In the genomic region with DNA sequence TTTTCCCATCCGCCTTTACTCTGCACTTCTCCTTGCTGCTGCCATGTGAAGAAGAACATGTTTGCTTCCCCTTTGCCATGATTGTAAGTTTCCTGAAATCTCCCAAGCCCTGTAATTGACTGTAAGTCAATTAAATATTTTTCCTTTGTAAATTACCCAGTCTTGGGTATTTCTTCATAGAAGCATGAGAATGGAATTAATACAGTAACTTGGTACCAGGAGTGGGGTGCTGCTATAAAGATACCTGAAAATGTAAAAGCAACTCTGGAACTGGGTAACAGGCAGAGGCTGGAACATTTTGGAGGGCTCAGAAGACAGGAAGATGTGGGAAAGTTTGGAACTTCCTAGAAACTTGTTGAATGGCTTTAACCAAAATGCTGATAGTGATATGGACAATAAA, we compare ENCODE assay signal across 5 cellular contexts.
DNase-seq lines count a peak whose midpoint lies in the region; ATAC-seq, FAIRE-seq and TF ChIP-seq lines count a peak whose summit lies in the region.
"Not testable (repeated sequence)": the region's sequence is repeated elsewhere in the genome, so short reads cannot be mapped to it uniquely, and the experiment has no call there.

No MANE protein-coding gene starts in this region.

- not testable (repeated sequence) for H3K27ac Mint-ChIP-seq in endothelial cell (ENCODE audit: unreplicated experiment)

- not testable (repeated sequence) for TF ChIP-seq POLR2A in K562 (conservative IDR thresholded peaks at IDR 0.05); erythroblast (IDR thresholded peaks at IDR 0.05; ENCODE audit: low read length)

- not testable (repeated sequence) for H3K9me3 ChIP-seq in HEK293 (ENCODE audit: control insufficient read depth, insufficient read depth, low read depth, low read length)
- H3K9me3 ChIP-seq in K562 (replicated peaks; ENCODE audit: control insufficient read depth, insufficient read depth, low read depth, low read length): peaks cover 22% of the 10 kb centered on the region

- in situ Hi-C loops in K562 (cut with MboI): not testable (repeated sequence)

- DNase-seq in OCI-M1 (lab: John Stamatoyannopoulos, UW) (peak; percentile 9), erythroblast (lab: John Stamatoyannopoulos, UW) (peak; percentile 8 to 13)
- not testable (repeated sequence) for DNase-seq in K562 (ENCODE audit: extremely low read depth in 1 of 4, low spot score in 3 of 4); endothelial cell (ENCODE audit: low spot score)

- not testable (repeated sequence) for H3K4me3 ChIP-seq in HEK293 (ENCODE audit: low read depth, low read length); K562

- H2AFZ ChIP-seq in K562 (ENCODE audit: low read depth, low read length): not testable (repeated sequence)

- not testable (repeated sequence) for H3K27ac ChIP-seq in HEK293 (ENCODE audit: extremely low read depth, low read depth, low read length); K562 (ENCODE audit: extremely low read depth, low read depth, low read length)

- TF ChIP-seq EP300 in K562 (IDR thresholded peaks at IDR 0.05; ENCODE audit: low read length): not testable (repeated sequence)

- H3K9me3 Mint-ChIP-seq in endothelial cell (ENCODE audit: unreplicated experiment): not testable (repeated sequence)

- H3K27me3 Mint-ChIP-seq in endothelial cell (ENCODE audit: unreplicated experiment): not testable (repeated sequence)

- not testable (repeated sequence) for ATAC-seq in K562

- not testable (repeated sequence) for H3K9ac ChIP-seq in K562 (ENCODE audit: insufficient read depth in 1 of 2, low read depth in 2 of 2, low read length in 2 of 2)

- not testable (repeated sequence) for TF ChIP-seq RAD21 in K562 (CRISPR knock-in tag; conservative IDR thresholded peaks at IDR 0.05 in 1 of 2, IDR thresholded peaks at IDR 0.05 in 1 of 2)

- POLR2A ChIA-PET in HEK293 (lab: Yijun Ruan, JAX); K562 (lab: Yijun Ruan, JAX): not testable (repeated sequence)

- not testable (repeated sequence) for BruUV-seq in K562 (replicated peaks; lab: Mats Ljungman, UMichigan)

- not testable (repeated sequence) for H3K4me1 ChIP-seq in HEK293 (ENCODE audit: control insufficient read depth, insufficient read depth, low read length)
- peaks cover 0 to 24% of the 10 kb centered on the region in 2 experiments; a peak in 3 of 5 replicates for H3K4me1 ChIP-seq in K562 (replicated peaks in 1 of 2; ENCODE audit: control insufficient read depth in 2 of 2, insufficient read depth in 2 of 2, low read length in 2 of 2)

- H3K4me1 Mint-ChIP-seq in endothelial cell (ENCODE audit: unreplicated experiment): peaks cover 33% of the 10 kb centered on the region

- peaks cover 24% of the 10 kb centered on the region for H3K36me3 Mint-ChIP-seq in endothelial cell (ENCODE audit: low read depth, unreplicated experiment)

- H3K27me3 ChIP-seq in K562 (ENCODE audit: control insufficient read depth in 2 of 2, insufficient read depth in 2 of 2, low read length in 2 of 2): not testable (repeated sequence)

- not testable (repeated sequence) for FAIRE-seq in K562 (lab: Jason Lieb, UNC)

- intact Hi-C loops in K562 (cut with micrococcal nuclease): not testable (repeated sequence)

- H3K9me1 ChIP-seq in K562 (ENCODE audit: control insufficient read depth, insufficient read depth, low read length): not testable (repeated sequence)

- peak overlapping the region; percentile 51 for H3K4me3 Mint-ChIP-seq in endothelial cell (ENCODE audit: unreplicated experiment)

- 100% methylated on average over 1 of the region's 1 CpG for WGBS in K562 (ENCODE audit: insufficient coverage, low coverage, missing lambda C conversion rate)

- H3K36me3 ChIP-seq in HEK293 (ENCODE audit: control insufficient read depth in 2 of 2, insufficient read depth in 1 of 2, low read length in 2 of 2); K562 (ENCODE audit: control insufficient read depth, insufficient read depth, low read length): not testable (repeated sequence)

- not testable (repeated sequence) for H4K20me1 ChIP-seq in K562 (replicated peaks; ENCODE audit: control insufficient read depth, insufficient read depth, low read length)

- CTCF ChIA-PET in HEK293 (lab: Yijun Ruan, JAX); K562 (lab: Yijun Ruan, JAX; ENCODE audit: low intra/inter-chr PET ratio): not testable (repeated sequence)

- H3K79me2 ChIP-seq in K562 (ENCODE audit: control insufficient read depth, insufficient read depth, low read length): not testable (repeated sequence)

- TF ChIP-seq CTCF in HEK293 (tag by site-specific recombination; IDR thresholded peaks at IDR 0.05); K562 (IDR thresholded peaks at IDR 0.05 in 2 of 3, conservative IDR thresholded peaks at IDR 0.05 in 1 of 3; ENCODE audit: insufficient read depth in 2 of 3, low read depth in 1 of 3, low read length in 3 of 3); endothelial cell (IDR thresholded peaks at IDR 0.05; ENCODE audit: unreplicated experiment): not testable (repeated sequence)

- not testable (repeated sequence) for H3K4me2 ChIP-seq in K562 (ENCODE audit: insufficient read depth, low read length)

TF ChIP-seq in HEK293, 187 proteins besides CTCF, POLR2A, EP300 and RAD21:
- peak; percentile 56 for TF ChIP-seq SETDB1 (IDR thresholded peaks at IDR 0.05; ENCODE audit: insufficient read length, low read length)
- peak; percentile 93 for TF ChIP-seq ZNF707 (tag by site-specific recombination; IDR thresholded peaks at IDR 0.05)

TF ChIP-seq in K562, 482 proteins besides CTCF, POLR2A, EP300 and RAD21:
- TF ChIP-seq TRIM28 (IDR thresholded peaks at IDR 0.05) (peak; percentile 86; the same call in 1 of the 2 replicates), ZEB2 (IDR thresholded peaks at IDR 0.05) (0 out of 2 replicates have a peak, but pooled peaks have one; percentile 33), TRIM24 (IDR thresholded peaks at IDR 0.05) (peak in 1 of 2 experiments; percentile 46; a peak in 1 of 4 replicates), XRCC3 (IDR thresholded peaks at IDR 0.05) (peak; percentile 47; the same call in 1 of the 2 replicates), ZNF707 (CRISPR knock-in tag; conservative IDR thresholded peaks at IDR 0.05) (peak; percentile 99), CBX5 (IDR thresholded peaks at IDR 0.05; ENCODE audit: borderline replicate concordance, low read depth) (peak; percentile 71; the same call in 1 of the 2 replicates), CBX3 (IDR thresholded peaks at IDR 0.05; ENCODE audit: borderline replicate concordance in 1 of 2, low read length in 2 of 2) (peak in 1 of 2 experiments; percentile 60; a peak in 2 of 3 replicates)
- TF ChIP-seq, protein P1, sequence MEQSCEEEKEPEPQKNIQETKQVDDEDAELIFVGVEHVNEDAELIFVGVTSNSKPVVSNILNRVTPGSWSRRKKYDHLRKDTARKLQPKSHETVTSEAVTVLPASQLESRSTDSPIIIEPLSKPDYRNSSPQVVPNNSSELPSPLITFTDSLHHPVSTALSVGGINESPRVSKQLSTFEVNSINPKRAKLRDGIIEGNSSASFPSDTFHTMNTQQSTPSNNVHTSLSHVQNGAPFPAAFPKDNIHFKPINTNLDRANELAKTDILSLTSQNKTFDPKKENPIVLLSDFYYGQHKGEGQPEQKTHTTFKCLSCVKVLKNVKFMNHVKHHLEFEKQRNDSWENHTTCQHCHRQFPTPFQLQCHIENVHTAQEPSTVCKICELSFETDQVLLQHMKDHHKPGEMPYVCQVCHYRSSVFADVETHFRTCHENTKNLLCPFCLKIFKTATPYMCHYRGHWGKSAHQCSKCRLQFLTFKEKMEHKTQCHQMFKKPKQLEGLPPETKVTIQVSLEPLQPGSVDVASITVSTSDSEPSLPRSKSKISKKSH (CRISPR knock-in tag; IDR thresholded peaks at IDR 0.05): peak; percentile 56; the same call in 1 of the 2 replicates
- TF ChIP-seq, protein P2, sequence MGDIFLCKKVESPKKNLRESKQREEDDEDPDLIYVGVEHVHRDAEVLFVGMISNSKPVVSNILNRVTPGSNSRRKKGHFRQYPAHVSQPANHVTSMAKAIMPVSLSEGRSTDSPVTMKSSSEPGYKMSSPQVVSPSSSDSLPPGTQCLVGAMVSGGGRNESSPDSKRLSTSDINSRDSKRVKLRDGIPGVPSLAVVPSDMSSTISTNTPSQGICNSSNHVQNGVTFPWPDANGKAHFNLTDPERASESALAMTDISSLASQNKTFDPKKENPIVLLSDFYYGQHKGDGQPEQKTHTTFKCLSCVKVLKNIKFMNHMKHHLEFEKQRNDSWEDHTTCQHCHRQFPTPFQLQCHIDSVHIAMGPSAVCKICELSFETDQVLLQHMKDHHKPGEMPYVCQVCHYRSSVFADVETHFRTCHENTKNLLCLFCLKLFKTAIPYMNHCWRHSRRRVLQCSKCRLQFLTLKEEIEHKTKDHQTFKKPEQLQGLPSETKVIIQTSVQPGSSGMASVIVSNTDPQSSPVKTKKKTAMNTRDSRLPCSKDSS (IDR thresholded peaks at IDR 0.05; ENCODE audit: low read depth, partially characterized antibody): peak; percentile 85
